8 cellular contexts compared by ENCODE assay signal in genomic region chr5:137754236-137754960, GRCh38. TPM values are rescaled to one million over a fixed set of nuclear protein-coding genes. Genes with fewer than 3 reads are reported as not detected.
DNase-seq lines count a peak whose midpoint lies in the region; ATAC-seq and TF ChIP-seq lines count a peak whose summit lies in the region.

Gene HNRNPA0, minus strand, starts transcription at chr5:137754363. Its CDS starts 297 bp downstream, at chr5:137754066.

- POLR2A ChIA-PET in WTC11 (lab: Charles Lee), result interaction anchor here (2.2 to 3.8 kb wide), 2 partner anchors 18 to 135 kb away, joined by 8 to 20 read pairs; partner anchors contain the start of genes KLHL3 and PKD2L2

- CTCF ChIA-PET in WTC11 (lab: Charles Lee), result interaction anchor here (1.0 to 1.7 kb wide), 5 partner anchors 12 to 125 kb away, joined by 6 to 14 read pairs (median 10); no protein-coding TSS in a partner anchor

- H3K27ac Mint-ChIP-seq in WTC11, result peak within 1 kb of the TSS; percentile 100

- H3K4me1 Mint-ChIP-seq in WTC11, result peaks cover 23% of the 10 kb centered on the region

- no peaks in the 10 kb centered on the region for H3K9me3 Mint-ChIP-seq in WTC11

- H3K4me3 ChIP-seq in cardiac fibroblast (replicated peaks in 1 of 2; ENCODE audit: low read depth in 2 of 2, low read length in 2 of 2), result peak within 1 kb of the TSS; percentile 95 to 97

- ATAC-seq in GM18909 (IDR thresholded peaks at IDR 0.05; ENCODE audit: poor library complexity, unreplicated experiment), result peak; percentile 83
- peak; percentile 68 for ATAC-seq in HG03175 (IDR thresholded peaks at IDR 0.05; ENCODE audit: unreplicated experiment)
- ATAC-seq in WTC11, result peak; percentile 92

- DNase-seq in AG08395 (ENCODE audit: low spot score), result peak; percentile 98
- peak; percentile 93 for DNase-seq in NCI-H226
- peak; percentile 96 for DNase-seq in WTC11 (ENCODE audit: low spot score)
- peak; percentile 98 for DNase-seq in cardiac fibroblast (ENCODE audit: low read depth in 2 of 2)
- DNase-seq in inferior parietal cortex (ENCODE audit: extremely low spot score), result peak; percentile 97
- peak; percentile 94 to 95 for DNase-seq in stimulated activated CD4-positive, alpha-beta T cell treated with anti-CD3 and anti-CD28 coated beads, Interleukin-12 subunit alpha, Interleukin-12 subunit beta, amount 100 ng/mL, for 24 hours (ENCODE audit: low read depth in 2 of 2)

- H3K27me3 Mint-ChIP-seq in WTC11 (ENCODE audit: low read depth), result peaks cover 29% of the 10 kb centered on the region

- H3K4me3 Mint-ChIP-seq in WTC11, result peak within 1 kb of the TSS; percentile 95

- H3K36me3 Mint-ChIP-seq in WTC11, result peaks cover 19% of the 10 kb centered on the region

- TF ChIP-seq CTCF in WTC11 (IDR thresholded peaks at IDR 0.05), result no peak
- TF ChIP-seq CTCF in cardiac fibroblast (IDR thresholded peaks at IDR 0.05; ENCODE audit: low read depth, low read length), result no peak

TF ChIP-seq in WTC11, 78 proteins besides CTCF, POLR2A, EP300 and RAD21 (continues in another document):
- TF ChIP-seq TCF7 (CRISPR knock-in tag; IDR thresholded peaks at IDR 0.05; ENCODE audit: low read depth), result no peak
- no peak for TF ChIP-seq ZNF416 (CRISPR knock-in tag; IDR thresholded peaks at IDR 0.05)
- no peak for TF ChIP-seq ZNF219 (CRISPR knock-in tag; IDR thresholded peaks at IDR 0.05; ENCODE audit: borderline replicate concordance)
- TF ChIP-seq MYBL2 (CRISPR knock-in tag; IDR thresholded peaks at IDR 0.05), result peak; percentile 84; the same call in 1 of the 2 replicates
- TF ChIP-seq ZNF263 (CRISPR knock-in tag; IDR thresholded peaks at IDR 0.05; ENCODE audit: low read depth), result 0 out of 2 replicates have a peak, but pooled peaks have one; percentile 40
- TF ChIP-seq HMGA2 (CRISPR knock-in tag; IDR thresholded peaks at IDR 0.05), result no peak
- 0 out of 2 replicates have a peak, but pooled peaks have one; percentile 47 for TF ChIP-seq NR3C1 (CRISPR knock-in tag; conservative IDR thresholded peaks at IDR 0.05; ENCODE audit: low read depth)
- no peak for TF ChIP-seq OVOL2 (CRISPR knock-in tag; IDR thresholded peaks at IDR 0.05; ENCODE audit: borderline replicate concordance)
- TF ChIP-seq E2F1 (CRISPR knock-in tag; IDR thresholded peaks at IDR 0.05), result 0 out of 2 replicates have a peak, but pooled peaks have one; percentile 63
- no peak; the same call in none of the 2 replicates for TF ChIP-seq CBFB (CRISPR knock-in tag; IDR thresholded peaks at IDR 0.05; ENCODE audit: low read depth)
- no peak for TF ChIP-seq EMX1 (CRISPR knock-in tag; IDR thresholded peaks at IDR 0.05)
- no peak for TF ChIP-seq NFATC4 (CRISPR knock-in tag; IDR thresholded peaks at IDR 0.05)
- no peak for TF ChIP-seq RORB (CRISPR knock-in tag; IDR thresholded peaks at IDR 0.05)
- no peak for TF ChIP-seq IRF1 (CRISPR knock-in tag; IDR thresholded peaks at IDR 0.05)
- peak; percentile 54; the same call in 1 of the 2 replicates for TF ChIP-seq TP53 (CRISPR knock-in tag; IDR thresholded peaks at IDR 0.05)
- TF ChIP-seq NR1H2 (CRISPR knock-in tag; IDR thresholded peaks at IDR 0.05), result no peak
- no peak for TF ChIP-seq IRF2 (CRISPR knock-in tag; IDR thresholded peaks at IDR 0.05; ENCODE audit: borderline replicate concordance, low read depth)
- no peak for TF ChIP-seq CREB1 (CRISPR knock-in tag; IDR thresholded peaks at IDR 0.05)
- TF ChIP-seq HMGXB4 (CRISPR knock-in tag; IDR thresholded peaks at IDR 0.05), result peak; percentile 84; the same call in 1 of the 2 replicates
- no peak for TF ChIP-seq ZSCAN18 (CRISPR knock-in tag; IDR thresholded peaks at IDR 0.05)
- peak; percentile 46; the same call in 1 of the 2 replicates for TF ChIP-seq USF1 (CRISPR knock-in tag; IDR thresholded peaks at IDR 0.05)
- TF ChIP-seq ELF4 (CRISPR knock-in tag; IDR thresholded peaks at IDR 0.05; ENCODE audit: low read depth), result no peak
- TF ChIP-seq PRRX2 (CRISPR knock-in tag; IDR thresholded peaks at IDR 0.05), result no peak
- TF ChIP-seq FOXP4 (CRISPR knock-in tag; IDR thresholded peaks at IDR 0.05), result peak; percentile 22; the same call in 1 of the 2 replicates
- TF ChIP-seq ZBTB21 (CRISPR knock-in tag; IDR thresholded peaks at IDR 0.05; ENCODE audit: borderline replicate concordance), result no peak

RNA-seq across cellular contexts. Expression of gene HNRNPA0, which starts in this region (rescaled TPM):
- total RNA-seq in WTC11 (2021), result 65.6 to 66.6 TPM (median 66.0 TPM) in 3 replicates

Comparison
In these comparisons a context has a peak if more than half of its experiments do, and no peak if none do; other contexts are left out.
1. Peak in every context shown above with its lines: DNase-seq, ATAC-seq and H3K4me3 ChIP-seq.